42 cellular contexts compared by ENCODE assay signal in the genomic region with DNA sequence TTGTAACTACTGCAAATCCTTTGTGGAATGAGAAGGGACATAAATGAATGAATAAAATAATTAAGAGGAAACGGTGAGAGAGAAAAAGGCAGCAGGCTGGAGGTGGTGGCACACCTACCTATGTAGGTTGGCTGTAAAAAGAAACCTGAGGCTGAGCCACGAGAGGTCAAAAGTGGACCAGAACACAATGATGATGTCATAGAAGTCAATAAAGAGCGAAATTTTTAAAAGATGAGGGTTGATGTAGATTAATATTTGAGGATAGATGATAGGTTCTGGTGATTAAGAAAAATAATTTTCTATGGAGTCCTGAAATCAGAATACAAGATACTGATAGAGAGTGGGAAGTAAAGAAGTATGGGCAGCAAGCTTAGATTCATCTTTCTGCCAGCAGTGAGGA. TPM values are rescaled to one million over a fixed set of nuclear protein-coding genes. Genes with fewer than 3 reads are reported as not detected.
"Had no signal": no experiment of that assay in that cellular context is flagged by ENCODE, and none has a peak within 500 bp of the region (broad histone marks: within the 10 kb centered on the region; RNA-seq: fewer than 3 reads in every experiment).

No MANE protein-coding gene starts in this region.

- ATAC-seq: activated naive CD4-positive, alpha-beta T cell treated with anti-CD3 and anti-CD28 coated beads, Interleukin-2, amount 50 U/mL, for 72 hours; activated naive CD8-positive, alpha-beta T cell treated with anti-CD3 and anti-CD28 coated beads, Interleukin-2, amount 50 U/mL, for 24 hours; activated T-cell treated with anti-CD3 and anti-CD28 coated beads, Interleukin-2, amount 50 U/mL, for 4 hours; activated T-cell treated with anti-CD3 and anti-CD28 coated beads, Interleukin-2, amount 50 U/mL, for 72 hours; activated T-helper 17 cell treated with anti-CD3 and anti-CD28 coated beads, Interleukin-2, amount 50 U/mL, for 72 hours; body of pancreas had no signal

- H3K36me3 Mint-ChIP-seq: activated naive CD4-positive, alpha-beta T cell treated with anti-CD3 and anti-CD28 coated beads, Interleukin-2, amount 10 ng/mL, durations not matched to agents 7 days and 5 days; activated naive CD4-positive, alpha-beta T cell treated with anti-CD3 and anti-CD28 coated beads, Interleukin-2, amount 50 U/mL, for 24 hours; activated naive CD4-positive, alpha-beta T cell treated with anti-CD3 and anti-CD28 coated beads, Interleukin-2, amount 50 U/mL, for 72 hours; activated naive CD8-positive, alpha-beta T cell; activated naive CD8-positive, alpha-beta T cell treated with anti-CD3 and anti-CD28 coated beads for 36 hours; activated naive CD8-positive, alpha-beta T cell treated with anti-CD3 and anti-CD28 coated beads, Interleukin-2, amount 10 ng/mL, durations not matched to agents 7 days and 5 days; brain had no signal

- H3K36me3 ChIP-seq: adrenal gland, ascending aorta, brain microvascular endothelial cell, breast epithelium, cardiac muscle cell had no signal

- FAIRE-seq: bronchial epithelial cell had no signal

- DNase-seq: activated effector memory CD4-positive, alpha-beta T cell treated with anti-CD3 and anti-CD28 coated beads, Interleukin-2, amount 50 U/mL, for 16 hours; activated effector memory CD4-positive, alpha-beta T cell treated with Interleukin-2 at 50 U/mL for 16 hours; activated gamma-delta T cell; activated gamma-delta T cell treated with Interleukin-2 at 50 U/mL for 16 hours; activated naive CD4-positive, alpha-beta T cell; activated naive CD4-positive, alpha-beta T cell treated with anti-CD3 and anti-CD28 coated beads for 36 hours; activated naive CD4-positive, alpha-beta T cell treated with anti-CD3 and anti-CD28 coated beads, Interleukin-2, amount 10 ng/mL, durations not matched to agents 7 days and 5 days; activated naive CD4-positive, alpha-beta T cell treated with anti-CD3 and anti-CD28 coated beads, Interleukin-2, amount 50 U/mL, for 16 hours; activated naive CD4-positive, alpha-beta T cell treated with Interleukin-2 at 50 U/mL for 16 hours; activated naive CD8-positive, alpha-beta T cell treated with anti-CD3 and anti-CD28 coated beads for 36 hours; activated naive CD8-positive, alpha-beta T cell treated with anti-CD3 and anti-CD28 coated beads, Interleukin-2, amount 10 ng/mL, durations not matched to agents 7 days and 5 days; activated naive CD8-positive, alpha-beta T cell treated with anti-CD3 and anti-CD28 coated beads, Interleukin-2, amount 50 U/mL, for 24 hours; activated T-cell treated with anti-CD3 and anti-CD28 coated beads, Interleukin-2, amount 50 U/mL, for 24 hours; activated T-cell treated with anti-CD3 and anti-CD28 coated beads, Interleukin-2, amount 50 U/mL, for 4 hours; activated T-cell treated with anti-CD3 and anti-CD28 coated beads, Interleukin-2, amount 50 U/mL, for 48 hours; activated T-cell treated with anti-CD3 and anti-CD28 coated beads, Interleukin-2, amount 50 U/mL, for 72 hours; adrenal gland; amniotic stem cell; amygdala; anterior cingulate cortex; aorta; body of pancreas; brain microvascular endothelial cell; caudate nucleus; central memory CD4-positive, alpha-beta T cell; cerebellar nuclear complex had no signal

- H3K27me3 Mint-ChIP-seq: activated naive CD4-positive, alpha-beta T cell treated with anti-CD3 and anti-CD28 coated beads, Interleukin-2, amount 10 ng/mL, durations not matched to agents 7 days and 5 days; activated naive CD4-positive, alpha-beta T cell treated with anti-CD3 and anti-CD28 coated beads, Interleukin-2, amount 50 U/mL, for 24 hours; activated naive CD8-positive, alpha-beta T cell; activated naive CD8-positive, alpha-beta T cell treated with anti-CD3 and anti-CD28 coated beads for 36 hours; activated naive CD8-positive, alpha-beta T cell treated with anti-CD3 and anti-CD28 coated beads, Interleukin-2, amount 50 U/mL, for 24 hours; activated T-helper 17 cell treated with anti-CD3 and anti-CD28 coated beads, Interleukin-2, amount 50 U/mL, for 72 hours; brain; central memory CD8-positive, alpha-beta T cell had no signal

- H3K4me1 Mint-ChIP-seq: activated naive CD4-positive, alpha-beta T cell treated with anti-CD3 and anti-CD28 coated beads, Interleukin-2, amount 10 ng/mL, durations not matched to agents 7 days and 5 days; activated naive CD4-positive, alpha-beta T cell treated with anti-CD3 and anti-CD28 coated beads, Interleukin-2, amount 50 U/mL, for 24 hours; activated naive CD8-positive, alpha-beta T cell treated with anti-CD3 and anti-CD28 coated beads for 36 hours; activated naive CD8-positive, alpha-beta T cell treated with anti-CD3 and anti-CD28 coated beads, Interleukin-2, amount 10 ng/mL, durations not matched to agents 7 days and 5 days; activated naive CD8-positive, alpha-beta T cell treated with anti-CD3 and anti-CD28 coated beads, Interleukin-2, amount 50 U/mL, for 24 hours; activated T-helper 17 cell treated with anti-CD3 and anti-CD28 coated beads, Interleukin-2, amount 50 U/mL, for 72 hours; brain; central memory CD8-positive, alpha-beta T cell had no signal

- H3K9me3 Mint-ChIP-seq: activated naive CD4-positive, alpha-beta T cell treated with anti-CD3 and anti-CD28 coated beads for 36 hours; activated naive CD4-positive, alpha-beta T cell treated with anti-CD3 and anti-CD28 coated beads, Interleukin-2, amount 10 ng/mL, durations not matched to agents 7 days and 5 days; activated naive CD4-positive, alpha-beta T cell treated with anti-CD3 and anti-CD28 coated beads, Interleukin-2, amount 50 U/mL, for 24 hours; activated naive CD4-positive, alpha-beta T cell treated with anti-CD3 and anti-CD28 coated beads, Interleukin-2, amount 50 U/mL, for 72 hours; activated naive CD8-positive, alpha-beta T cell treated with anti-CD3 and anti-CD28 coated beads for 36 hours; activated naive CD8-positive, alpha-beta T cell treated with anti-CD3 and anti-CD28 coated beads, Interleukin-2, amount 10 ng/mL, durations not matched to agents 7 days and 5 days; activated naive CD8-positive, alpha-beta T cell treated with anti-CD3 and anti-CD28 coated beads, Interleukin-2, amount 50 U/mL, for 24 hours; activated T-cell treated with anti-CD3 and anti-CD28 coated beads, Interleukin-2, amount 50 U/mL, for 24 hours; activated T-cell treated with anti-CD3 and anti-CD28 coated beads, Interleukin-2, amount 50 U/mL, for 4 hours; activated T-cell treated with anti-CD3 and anti-CD28 coated beads, Interleukin-2, amount 50 U/mL, for 72 hours; activated T-helper 1 cell treated with anti-CD3 and anti-CD28 coated beads, Interleukin-12 subunit alpha, Interleukin-12 subunit beta, Interleukin-2, Interleukin-4 antibody, amounts not matched to agents 30 ng/mL and 10 ng/mL and 1 ng/mL, durations not matched to agents 14 hours and 24 hours and 36 hours; activated T-helper 17 cell treated with anti-CD3 and anti-CD28 coated beads, Interleukin-2, amount 50 U/mL, for 72 hours; activated T-helper 2 cell treated with anti-CD3 and anti-CD28 coated beads, Interferon-gamma antibody, Interleukin-2, Interleukin-4, amounts not matched to agents 10 μg/mL and 5 μg/mL and 100 μg/mL, durations not matched to agents 14 hours and 24 hours and 36 hours; brain; central memory CD8-positive, alpha-beta T cell had no signal

- H3K4me1 ChIP-seq: adrenal gland, ascending aorta, body of pancreas, breast epithelium had no signal

- H3K27me3 ChIP-seq: ascending aorta, body of pancreas, brain microvascular endothelial cell, cardiac muscle cell had no signal

- H3K27ac Mint-ChIP-seq: activated naive CD4-positive, alpha-beta T cell treated with anti-CD3 and anti-CD28 coated beads for 36 hours; activated naive CD4-positive, alpha-beta T cell treated with anti-CD3 and anti-CD28 coated beads, Interleukin-2, amount 10 ng/mL, durations not matched to agents 7 days and 5 days; activated naive CD4-positive, alpha-beta T cell treated with anti-CD3 and anti-CD28 coated beads, Interleukin-2, amount 50 U/mL, for 24 hours; activated naive CD4-positive, alpha-beta T cell treated with anti-CD3 and anti-CD28 coated beads, Interleukin-2, amount 50 U/mL, for 72 hours; activated naive CD8-positive, alpha-beta T cell; activated naive CD8-positive, alpha-beta T cell treated with anti-CD3 and anti-CD28 coated beads for 36 hours; activated naive CD8-positive, alpha-beta T cell treated with anti-CD3 and anti-CD28 coated beads, Interleukin-2, amount 10 ng/mL, durations not matched to agents 7 days and 5 days; activated naive CD8-positive, alpha-beta T cell treated with anti-CD3 and anti-CD28 coated beads, Interleukin-2, amount 50 U/mL, for 24 hours; activated T-cell treated with anti-CD3 and anti-CD28 coated beads, Interleukin-2, amount 50 U/mL, for 24 hours; activated T-cell treated with anti-CD3 and anti-CD28 coated beads, Interleukin-2, amount 50 U/mL, for 72 hours; activated T-helper 1 cell treated with anti-CD3 and anti-CD28 coated beads, Interleukin-12 subunit alpha, Interleukin-12 subunit beta, Interleukin-2, Interleukin-4 antibody, amounts not matched to agents 30 ng/mL and 10 ng/mL and 1 ng/mL, durations not matched to agents 14 hours and 24 hours and 36 hours; activated T-helper 17 cell treated with anti-CD3 and anti-CD28 coated beads, Interleukin-2, amount 50 U/mL, for 72 hours; activated T-helper 2 cell treated with anti-CD3 and anti-CD28 coated beads, Interferon-gamma antibody, Interleukin-2, Interleukin-4, amounts not matched to agents 10 μg/mL and 5 μg/mL and 100 μg/mL, durations not matched to agents 14 hours and 24 hours and 36 hours; brain had no signal

- H3K4me3 ChIP-seq: adrenal gland, ascending aorta, body of pancreas, breast epithelium, cardiac muscle cell had no signal

- H3K9me3 ChIP-seq: adrenal gland, ascending aorta, body of pancreas, breast epithelium had no signal

- H3K4me3 Mint-ChIP-seq: activated naive CD4-positive, alpha-beta T cell treated with anti-CD3 and anti-CD28 coated beads for 36 hours; activated naive CD4-positive, alpha-beta T cell treated with anti-CD3 and anti-CD28 coated beads, Interleukin-2, amount 10 ng/mL, durations not matched to agents 7 days and 5 days; activated naive CD4-positive, alpha-beta T cell treated with anti-CD3 and anti-CD28 coated beads, Interleukin-2, amount 50 U/mL, for 24 hours; activated naive CD8-positive, alpha-beta T cell; activated naive CD8-positive, alpha-beta T cell treated with anti-CD3 and anti-CD28 coated beads for 36 hours; activated naive CD8-positive, alpha-beta T cell treated with anti-CD3 and anti-CD28 coated beads, Interleukin-2, amount 10 ng/mL, durations not matched to agents 7 days and 5 days; activated naive CD8-positive, alpha-beta T cell treated with anti-CD3 and anti-CD28 coated beads, Interleukin-2, amount 50 U/mL, for 24 hours; activated T-cell treated with anti-CD3 and anti-CD28 coated beads, Interleukin-2, amount 50 U/mL, for 24 hours; activated T-cell treated with anti-CD3 and anti-CD28 coated beads, Interleukin-2, amount 50 U/mL, for 4 hours; activated T-cell treated with anti-CD3 and anti-CD28 coated beads, Interleukin-2, amount 50 U/mL, for 72 hours; activated T-helper 1 cell treated with anti-CD3 and anti-CD28 coated beads, Interleukin-12 subunit alpha, Interleukin-12 subunit beta, Interleukin-2, Interleukin-4 antibody, amounts not matched to agents 30 ng/mL and 10 ng/mL and 1 ng/mL, durations not matched to agents 14 hours and 24 hours and 36 hours; activated T-helper 17 cell treated with anti-CD3 and anti-CD28 coated beads, Interleukin-2, amount 50 U/mL, for 72 hours; brain; central memory CD8-positive, alpha-beta T cell had no signal

- H3K27ac ChIP-seq: adrenal gland, ascending aorta, body of pancreas, brain microvascular endothelial cell, breast epithelium, cardiac muscle cell had no signal

RNA-seq across cellular contexts. Expression of gene TRPC5OS, which starts 1.7 kb away (rescaled TPM):
- total RNA-seq: activated naive CD4-positive, alpha-beta T cell treated with anti-CD3 and anti-CD28 coated beads for 36 hours; activated naive CD4-positive, alpha-beta T cell treated with anti-CD3 and anti-CD28 coated beads, Interleukin-2, amount 50 U/mL, for 72 hours; activated naive CD8-positive, alpha-beta T cell treated with anti-CD3 and anti-CD28 coated beads for 36 hours; activated naive CD8-positive, alpha-beta T cell treated with anti-CD3 and anti-CD28 coated beads, Interleukin-2, amount 10 ng/mL, durations not matched to agents 7 days and 5 days; activated T-cell treated with anti-CD3 and anti-CD28 coated beads, Interleukin-2, amount 50 U/mL, for 4 hours; activated T-cell treated with anti-CD3 and anti-CD28 coated beads, Interleukin-2, amount 50 U/mL, for 72 hours; activated T-helper 1 cell treated with anti-CD3 and anti-CD28 coated beads, Interleukin-12 subunit alpha, Interleukin-12 subunit beta, Interleukin-2, Interleukin-4 antibody, amounts not matched to agents 30 ng/mL and 10 ng/mL and 1 ng/mL, durations not matched to agents 14 hours and 24 hours and 36 hours; activated T-helper 17 cell treated with anti-CD3 and anti-CD28 coated beads, Interleukin-2, amount 50 U/mL, for 72 hours; activated T-helper 2 cell treated with anti-CD3 and anti-CD28 coated beads, Interferon-gamma antibody, Interleukin-2, Interleukin-4, amounts not matched to agents 10 μg/mL and 5 μg/mL and 100 μg/mL, durations not matched to agents 14 hours and 24 hours and 36 hours; adrenal gland; aorta; ascending aorta; astrocyte; breast epithelium; bronchial epithelial cell; cardiac muscle cell; cardiac septum; cerebellum; chondrocyte had no signal
- polyA plus RNA-seq: aorta, cardiac muscle cell had no signal
